ENCODE assay signal across 8 cellular contexts in genomic region chr10:67612577-67613537, GRCh38.
DNase-seq lines count a peak whose midpoint lies in the region; ATAC-seq and TF ChIP-seq lines count a peak whose summit lies in the region.

No MANE protein-coding gene starts in this region.

- H3K9me3 Mint-ChIP-seq in chondrocyte (ENCODE audit: low read depth) (no peaks in the 10 kb centered on the region), nephron progenitor cell (peaks cover 5% of the 10 kb centered on the region), neural progenitor cell (no peaks in the 10 kb centered on the region)

- H4K12ac ChIP-seq in trophoblast cell (ENCODE audit: low read depth, low read length): no peak overlapping the region

- no CpG with 5 or more reads among the region's 10 CpGs for WGBS in trophoblast cell (ENCODE audit: extremely low coverage, insufficient coverage, insufficient read length)

- H3K18ac ChIP-seq in trophoblast cell (ENCODE audit: low read length): no peak overlapping the region

- H3K4me2 ChIP-seq in trophoblast cell (ENCODE audit: low read length) (no peak overlapping the region), neural progenitor cell (no peak overlapping the region)

- no peak overlapping the region for H2BK120ac ChIP-seq in trophoblast cell (ENCODE audit: insufficient read depth, low read length, poor library complexity)

- peak; percentile 99 for ATAC-seq in HG02610 (IDR thresholded peaks at IDR 0.05; ENCODE audit: unreplicated experiment)

- H3K4me3 ChIP-seq in trophoblast cell (ENCODE audit: low read depth, low read length) (no peak overlapping the region), neural progenitor cell (no peak overlapping the region)

- H3K9me3 ChIP-seq in trophoblast cell (ENCODE audit: insufficient read depth, low read depth, low read length) (peaks cover 2% of the 10 kb centered on the region), neural progenitor cell (ENCODE audit: low read depth) (no peaks in the 10 kb centered on the region)

- no peak overlapping the region for H2BK5ac ChIP-seq in trophoblast cell (ENCODE audit: low read depth, low read length, poor library complexity)

- no peaks in the 10 kb centered on the region for H4K20me1 ChIP-seq in neural progenitor cell (ENCODE audit: low read depth)

- no peaks in the 10 kb centered on the region for H3F3A ChIP-seq in neural progenitor cell (ENCODE audit: low read depth)

- no peak overlapping the region for H3K4me3 Mint-ChIP-seq in chondrocyte (ENCODE audit: unreplicated experiment)
- no peak overlapping the region for H3K4me3 Mint-ChIP-seq in nephron progenitor cell
- no peak overlapping the region for H3K4me3 Mint-ChIP-seq in neural progenitor cell

- no peak overlapping the region for H4K91ac ChIP-seq in trophoblast cell (ENCODE audit: low read depth, low read length)

- no peak for TF ChIP-seq CTCF in GM13977 (IDR thresholded peaks at IDR 0.05; ENCODE audit: extremely low read depth, insufficient read depth, missing control alignments)
- no peak for TF ChIP-seq CTCF in chondrocyte (IDR thresholded peaks at IDR 0.05)
- no peak for TF ChIP-seq CTCF in nephron progenitor cell (IDR thresholded peaks at IDR 0.05)
- no peak for TF ChIP-seq CTCF in neural progenitor cell (IDR thresholded peaks at IDR 0.05)

- no peaks in the 10 kb centered on the region for H3K79me1 ChIP-seq in trophoblast cell (ENCODE audit: low read length)

- no peak overlapping the region for H3K4ac ChIP-seq in trophoblast cell (ENCODE audit: low read depth, low read length)

- H3K27ac ChIP-seq in trophoblast cell (ENCODE audit: low read depth, low read length) (no peak overlapping the region), neural progenitor cell (no peak overlapping the region)

- H2BK12ac ChIP-seq in trophoblast cell (ENCODE audit: low read length): no peak overlapping the region

- H3K36me3 Mint-ChIP-seq in chondrocyte (ENCODE audit: low read depth) (no peaks in the 10 kb centered on the region), nephron progenitor cell (ENCODE audit: low read depth) (no peaks in the 10 kb centered on the region), neural progenitor cell (no peaks in the 10 kb centered on the region)

- no peaks in the 10 kb centered on the region for H3K27me3 Mint-ChIP-seq in chondrocyte (ENCODE audit: low read depth)
- H3K27me3 Mint-ChIP-seq in nephron progenitor cell (ENCODE audit: low read depth, poor library complexity): no peaks in the 10 kb centered on the region
- peaks cover 3% of the 10 kb centered on the region for H3K27me3 Mint-ChIP-seq in neural progenitor cell (ENCODE audit: insufficient read depth, low read depth)

- no peak overlapping the region for H2AK5ac ChIP-seq in trophoblast cell (ENCODE audit: low read length)

- peak; percentile 20 for DNase-seq in GM13977 (ENCODE audit: low spot score)
- peak in 4 of 5 donors; percentile 31 to 94 (median 38) for DNase-seq in T-helper 1 cell
- no peak for DNase-seq in chondrocyte (ENCODE audit: low spot score)
- no peak for DNase-seq in NCI-H1694 (lab: John Stamatoyannopoulos, UW)
- no peak for DNase-seq in trophoblast cell
- no peak for DNase-seq in nephron progenitor cell
- no peak for DNase-seq in neural progenitor cell (ENCODE audit: low spot score)

- H3K4me1 ChIP-seq in trophoblast cell (ENCODE audit: control insufficient read depth in 1 of 2, insufficient read depth in 2 of 2, low read length in 2 of 2) (no peaks in the 10 kb centered on the region), neural progenitor cell (peaks cover 17% of the 10 kb centered on the region)

- H3K4me1 Mint-ChIP-seq in chondrocyte (ENCODE audit: low read depth): peaks cover 38% of the 10 kb centered on the region
- peaks cover 6% of the 10 kb centered on the region for H3K4me1 Mint-ChIP-seq in nephron progenitor cell
- H3K4me1 Mint-ChIP-seq in neural progenitor cell: peaks cover 18% of the 10 kb centered on the region

- no peak overlapping the region for H3K14ac ChIP-seq in trophoblast cell (ENCODE audit: low read length)

- H3K79me2 ChIP-seq in trophoblast cell (ENCODE audit: control insufficient read depth, insufficient read depth, low read length, poor library complexity) (no peaks in the 10 kb centered on the region), neural progenitor cell (ENCODE audit: low read depth) (no peaks in the 10 kb centered on the region)

- H3K23ac ChIP-seq in trophoblast cell (ENCODE audit: low read length): no peak overlapping the region

- in situ Hi-C loops in GM13977 (cut with MboI; ENCODE audit: low pct_unique_long_range_greater_than_20kb, low sequenced_read_pairs, unreplicated experiment): no loop called here

- peak overlapping the region; percentile 30 for H3K27ac Mint-ChIP-seq in chondrocyte (ENCODE audit: unreplicated experiment)
- H3K27ac Mint-ChIP-seq in nephron progenitor cell: no peak overlapping the region
- no peak overlapping the region for H3K27ac Mint-ChIP-seq in neural progenitor cell

- no peak overlapping the region for H4K8ac ChIP-seq in trophoblast cell (ENCODE audit: low read depth, low read length)

- H3K9ac ChIP-seq in trophoblast cell (ENCODE audit: low read length): no peak overlapping the region
- no peak overlapping the region for H3K9ac ChIP-seq in neural progenitor cell

- H2AFZ ChIP-seq in trophoblast cell (ENCODE audit: insufficient read depth, low read length, poor library complexity) (no peak overlapping the region), neural progenitor cell (replicated peaks) (no peak overlapping the region)

- no peaks in the 10 kb centered on the region for H3K27me3 ChIP-seq in trophoblast cell (ENCODE audit: insufficient read depth, low read length)
- no peaks in the 10 kb centered on the region for H3K27me3 ChIP-seq in neural progenitor cell

- peaks cover 0 to 3% of the 10 kb centered on the region in 2 experiments for H3K36me3 ChIP-seq in trophoblast cell (ENCODE audit: control insufficient read depth in 1 of 2, insufficient read depth in 2 of 2, low read length in 2 of 2)
- no peaks in the 10 kb centered on the region for H3K36me3 ChIP-seq in neural progenitor cell

Comparison
In these comparisons a context has a peak if more than half of its experiments do, and no peak if none do; other contexts are left out.
1. DNase-seq: peak in GM13977 (single experiment) and T-helper 1 cell (4 of 5); none in chondrocyte (single experiment), NCI-H1694 (single experiment), trophoblast cell (0 of 2), nephron progenitor cell (single experiment) and neural progenitor cell (single experiment).